ENCODE assay signal across 31 cellular contexts in the genomic region with DNA sequence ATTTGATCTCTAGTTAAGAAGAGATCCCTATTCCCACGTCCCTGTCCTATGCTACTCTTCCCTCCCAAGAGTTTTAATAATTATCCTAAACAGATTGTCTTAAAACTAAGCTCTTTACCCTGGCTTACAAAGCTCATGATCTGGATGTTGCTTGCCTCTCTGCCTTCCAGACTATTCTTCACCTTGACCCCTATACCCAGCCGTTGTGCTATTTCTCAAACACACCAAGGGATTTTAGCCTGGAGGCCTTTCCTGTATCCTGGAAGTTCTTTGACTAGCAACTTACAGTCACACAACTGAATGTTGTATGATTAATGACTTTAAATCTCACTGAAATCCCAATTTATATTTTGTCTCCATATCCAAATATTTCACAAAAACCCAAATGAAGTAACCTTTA.
"Had no signal": no experiment of that assay in that cellular context is flagged by ENCODE, and none has a peak within 500 bp of the region (broad histone marks: within the 10 kb centered on the region; RNA-seq: fewer than 3 reads in every experiment).

No MANE protein-coding gene starts in this region.

- H3K4me3 ChIP-seq: ascending aorta, gastroesophageal sphincter, suprapubic skin, tibial artery had no signal

- H3K4me3 Mint-ChIP-seq: activated CD4-positive, alpha-beta memory T cell treated with anti-CD3 and anti-CD28 coated beads, Interleukin-2, amount 10 ng/mL, durations not matched to agents 7 days and 5 days; activated CD4-positive, alpha-beta T cell treated with anti-CD3 and anti-CD28 coated beads, Interleukin-2, amount 10 ng/mL, durations not matched to agents 7 days and 5 days; activated naive CD4-positive, alpha-beta T cell treated with anti-CD3 and anti-CD28 coated beads, Interleukin-2, amount 10 ng/mL, durations not matched to agents 7 days and 5 days; activated naive CD8-positive, alpha-beta T cell treated with anti-CD3 and anti-CD28 coated beads, Interleukin-2, amount 10 ng/mL, durations not matched to agents 7 days and 5 days; activated T-cell treated with anti-CD3 and anti-CD28 coated beads, Interleukin-2, amount 50 U/mL, for 24 hours; brain; effector memory CD8-positive, alpha-beta T cell; immature natural killer cell; naive thymus-derived CD4-positive, alpha-beta T cell; neural crest cell; T-helper 1 cell treated with Interleukin-12 subunit alpha and Interleukin-12 subunit beta and Interleukin-4 antibody, amounts not matched to agents 30 μg/mL and 1 μg/mL, for 36 hours had no signal

- H3K4me1 Mint-ChIP-seq: activated CD4-positive, alpha-beta memory T cell treated with anti-CD3 and anti-CD28 coated beads, Interleukin-2, amount 10 ng/mL, durations not matched to agents 7 days and 5 days; activated CD4-positive, alpha-beta T cell treated with anti-CD3 and anti-CD28 coated beads, Interleukin-2, amount 10 ng/mL, durations not matched to agents 7 days and 5 days; activated naive CD4-positive, alpha-beta T cell treated with anti-CD3 and anti-CD28 coated beads, Interleukin-2, amount 10 ng/mL, durations not matched to agents 7 days and 5 days; activated naive CD8-positive, alpha-beta T cell treated with anti-CD3 and anti-CD28 coated beads, Interleukin-2, amount 10 ng/mL, durations not matched to agents 7 days and 5 days; immature natural killer cell; naive thymus-derived CD4-positive, alpha-beta T cell had no signal

- H3K36me3 Mint-ChIP-seq: activated naive CD4-positive, alpha-beta T cell treated with anti-CD3 and anti-CD28 coated beads, Interleukin-2, amount 10 ng/mL, durations not matched to agents 7 days and 5 days; activated naive CD8-positive, alpha-beta T cell treated with anti-CD3 and anti-CD28 coated beads, Interleukin-2, amount 10 ng/mL, durations not matched to agents 7 days and 5 days; immature natural killer cell; naive thymus-derived CD4-positive, alpha-beta T cell had no signal

- H3K27me3 ChIP-seq: ascending aorta, gastroesophageal sphincter, suprapubic skin, tibial artery had no signal

- ATAC-seq: effector memory CD8-positive, alpha-beta T cell; gastroesophageal sphincter; left colon; naive thymus-derived CD4-positive, alpha-beta T cell; right cardiac atrium had no signal

- H3K36me3 ChIP-seq: ascending aorta, gastroesophageal sphincter, suprapubic skin, tibial artery had no signal

- H3K27me3 Mint-ChIP-seq: activated CD4-positive, alpha-beta memory T cell treated with anti-CD3 and anti-CD28 coated beads, Interleukin-2, amount 10 ng/mL, durations not matched to agents 7 days and 5 days; activated CD4-positive, alpha-beta T cell treated with anti-CD3 and anti-CD28 coated beads, Interleukin-2, amount 10 ng/mL, durations not matched to agents 7 days and 5 days; activated naive CD4-positive, alpha-beta T cell treated with anti-CD3 and anti-CD28 coated beads, Interleukin-2, amount 10 ng/mL, durations not matched to agents 7 days and 5 days; activated naive CD8-positive, alpha-beta T cell treated with anti-CD3 and anti-CD28 coated beads, Interleukin-2, amount 10 ng/mL, durations not matched to agents 7 days and 5 days; activated T-cell treated with anti-CD3 and anti-CD28 coated beads, Interleukin-2, amount 50 U/mL, for 24 hours; effector memory CD8-positive, alpha-beta T cell; naive thymus-derived CD4-positive, alpha-beta T cell had no signal

- H3K4me1 ChIP-seq: gastroesophageal sphincter, parathyroid adenoma, suprapubic skin had no signal

- H3K27ac Mint-ChIP-seq: activated CD4-positive, alpha-beta memory T cell treated with anti-CD3 and anti-CD28 coated beads, Interleukin-2, amount 10 ng/mL, durations not matched to agents 7 days and 5 days; activated CD4-positive, alpha-beta T cell treated with anti-CD3 and anti-CD28 coated beads, Interleukin-2, amount 10 ng/mL, durations not matched to agents 7 days and 5 days; activated naive CD4-positive, alpha-beta T cell treated with anti-CD3 and anti-CD28 coated beads, Interleukin-2, amount 10 ng/mL, durations not matched to agents 7 days and 5 days; activated naive CD8-positive, alpha-beta T cell treated with anti-CD3 and anti-CD28 coated beads, Interleukin-2, amount 10 ng/mL, durations not matched to agents 7 days and 5 days; activated T-cell treated with anti-CD3 and anti-CD28 coated beads, Interleukin-2, amount 50 U/mL, for 24 hours; brain; effector memory CD8-positive, alpha-beta T cell; immature natural killer cell; naive thymus-derived CD4-positive, alpha-beta T cell; T-helper 1 cell treated with Interleukin-12 subunit alpha and Interleukin-12 subunit beta and Interleukin-4 antibody, amounts not matched to agents 30 μg/mL and 1 μg/mL, for 36 hours had no signal

- DNase-seq: activated CD4-positive, alpha-beta memory T cell treated with anti-CD3 and anti-CD28 coated beads, Interleukin-2, amount 10 ng/mL, durations not matched to agents 7 days and 5 days; activated CD4-positive, alpha-beta T cell treated with anti-CD3 and anti-CD28 coated beads, Interleukin-2, amount 10 ng/mL, durations not matched to agents 7 days and 5 days; activated CD4-positive, CD25-positive, alpha-beta regulatory T cell treated with anti-CD3 and anti-CD28 coated beads, Interleukin-2, amount 50 U/mL, for 72 hours; activated CD8-positive, alpha-beta memory T cell treated with anti-CD3 and anti-CD28 coated beads, Interleukin-2, amount 50 U/mL, for 48 hours; activated gamma-delta T cell; activated naive CD4-positive, alpha-beta T cell treated with anti-CD3 and anti-CD28 coated beads, Interleukin-2, amount 10 ng/mL, durations not matched to agents 7 days and 5 days; activated naive CD8-positive, alpha-beta T cell treated with anti-CD3 and anti-CD28 coated beads, Interleukin-2, amount 10 ng/mL, durations not matched to agents 7 days and 5 days; activated T-cell treated with anti-CD3 and anti-CD28 coated beads, Interleukin-2, amount 50 U/mL, for 24 hours; caudate nucleus; cortex of kidney; effector memory CD8-positive, alpha-beta T cell; hypothalamus; immature natural killer cell; kidney; left colon; midbrain; naive thymus-derived CD4-positive, alpha-beta T cell; nucleus accumbens; right cardiac atrium; stimulated activated CD4-positive, alpha-beta T cell treated with anti-CD3 and anti-CD28 coated beads, Interleukin-15, amount 100 ng/mL, for 24 hours; stimulated activated CD4-positive, alpha-beta T cell treated with anti-CD3 and anti-CD28 coated beads, Interleukin-2, amount 100 ng/mL, for 24 hours; stimulated activated naive CD4-positive, alpha-beta T cell; T-helper 9 cell; tibial artery had no signal

- H3K9me3 ChIP-seq: ascending aorta, gastroesophageal sphincter, suprapubic skin, tibial artery had no signal
